In the genomic region with DNA sequence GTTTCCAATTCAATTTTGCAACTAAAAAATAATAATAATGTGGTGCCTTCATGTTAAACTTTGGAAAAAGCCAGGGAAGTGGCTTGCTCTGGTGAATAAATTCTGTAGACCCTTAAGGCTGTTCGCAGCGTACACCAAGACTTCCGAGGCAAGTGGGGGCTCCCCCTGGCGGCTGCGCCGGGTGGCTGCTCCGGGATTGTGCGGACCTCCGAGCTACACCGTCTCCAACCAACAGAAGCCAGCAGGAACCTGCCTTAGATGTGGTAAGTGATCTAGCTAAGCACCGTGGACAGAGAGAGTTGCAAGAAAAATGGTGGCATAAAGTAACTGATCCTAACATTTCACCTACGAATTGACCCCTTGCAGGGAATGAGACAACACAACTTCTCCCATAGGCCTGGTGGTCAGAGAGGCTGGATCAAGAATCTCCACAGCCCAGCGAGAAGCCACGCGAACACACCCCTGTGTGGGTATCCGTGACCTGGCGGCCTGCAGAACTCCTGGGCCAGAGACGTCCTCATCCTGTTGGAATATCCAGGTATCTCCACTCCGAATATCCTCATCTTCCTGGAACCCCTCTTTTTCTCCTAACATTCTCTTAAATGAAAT, we compare ENCODE assay signal across 8 cellular contexts.
DNase-seq lines count a peak whose midpoint lies in the region; ATAC-seq, FAIRE-seq and TF ChIP-seq lines count a peak whose summit lies in the region.

No MANE protein-coding gene starts in this region.

- peaks cover 25% of the 10 kb centered on the region for H3K27me3 Mint-ChIP-seq in activated CD4-positive, alpha-beta memory T cell treated with anti-CD3 and anti-CD28 coated beads for 36 hours
- peaks cover 54% of the 10 kb centered on the region for H3K27me3 Mint-ChIP-seq in mesothelial cell of epicardium (ENCODE audit: low read depth)

- dilution Hi-C loops in endothelial cell of umbilical vein (cut with MboI; ENCODE audit: extremely low pct_ligation_motif_present, low sequenced_read_pairs), result no loop called here

- H3K9me3 ChIP-seq in endothelial cell of umbilical vein (replicated peaks; ENCODE audit: control insufficient read depth, insufficient read depth, low read length), result no peaks in the 10 kb centered on the region

- CTCF ChIA-PET in activated CD4-positive, alpha-beta memory T cell treated with anti-CD3 and anti-CD28 coated beads for 36 hours (lab: Charles Lee), result interaction anchor here (0.9 to 3.1 kb wide), 5 partner anchors 8 to 213 kb away, joined by 3 to 25 read pairs (median 3); no protein-coding TSS in a partner anchor
- CTCF ChIA-PET in endothelial cell of umbilical vein (lab: Charles Lee), result interaction anchor here (0.6 to 3.9 kb wide), 7 partner anchors 8 to 658 kb away, joined by 3 to 35 read pairs (median 6); no protein-coding TSS in a partner anchor

- no peak overlapping the region for H3K9ac ChIP-seq in endothelial cell of umbilical vein (replicated peaks; ENCODE audit: extremely low read depth, insufficient read depth, low read length)

- H3K36me3 Mint-ChIP-seq in activated CD4-positive, alpha-beta memory T cell treated with anti-CD3 and anti-CD28 coated beads for 36 hours, result no peaks in the 10 kb centered on the region
- H3K36me3 Mint-ChIP-seq in mesothelial cell of epicardium, result no peaks in the 10 kb centered on the region

- POLR2A ChIA-PET in activated CD4-positive, alpha-beta memory T cell treated with anti-CD3 and anti-CD28 coated beads for 36 hours (lab: Charles Lee), result no interaction called here
- POLR2A ChIA-PET in endothelial cell of umbilical vein (lab: Charles Lee), result no interaction called here

- TF ChIP-seq CTCF in endothelial cell of umbilical vein (IDR thresholded peaks at IDR 0.05; ENCODE audit: extremely low read depth in 1 of 2, insufficient read depth in 1 of 2, low read depth in 1 of 2, low read length in 2 of 2), result peak; percentile 75 to 93
- peak; percentile 94 for TF ChIP-seq CTCF in mesothelial cell of epicardium (IDR thresholded peaks at IDR 0.05; ENCODE audit: unreplicated experiment)

- H3K27ac Mint-ChIP-seq in activated CD4-positive, alpha-beta memory T cell treated with anti-CD3 and anti-CD28 coated beads for 36 hours, result no peak overlapping the region
- H3K27ac Mint-ChIP-seq in mesothelial cell of epicardium, result no peak overlapping the region

- BruUV-seq in endothelial cell of umbilical vein (replicated peaks; lab: Mats Ljungman, UMichigan), result no TSS peak

- H3K4me2 ChIP-seq in endothelial cell of umbilical vein (ENCODE audit: insufficient read depth, low read length), result peak overlapping the region; percentile 17

- peak; percentile 55 for FAIRE-seq in endothelial cell of umbilical vein (lab: Jason Lieb, UNC)

- H3K9me3 Mint-ChIP-seq in activated CD4-positive, alpha-beta memory T cell treated with anti-CD3 and anti-CD28 coated beads for 36 hours, result peaks cover 17% of the 10 kb centered on the region
- H3K9me3 Mint-ChIP-seq in mesothelial cell of epicardium, result peaks cover 27% of the 10 kb centered on the region

- no peaks in the 10 kb centered on the region for H3K36me3 ChIP-seq in endothelial cell of umbilical vein (ENCODE audit: control insufficient read depth in 2 of 2, extremely low read depth in 1 of 2, insufficient read depth in 2 of 2, low read length in 2 of 2)

- peaks cover 0 to 2% of the 10 kb centered on the region in 2 experiments for H3K27me3 ChIP-seq in endothelial cell of umbilical vein (ENCODE audit: control insufficient read depth in 2 of 2, insufficient read depth in 2 of 2, low read length in 2 of 2)

- peaks cover 3% of the 10 kb centered on the region for H3K4me1 Mint-ChIP-seq in activated CD4-positive, alpha-beta memory T cell treated with anti-CD3 and anti-CD28 coated beads for 36 hours (ENCODE audit: low read depth)
- H3K4me1 Mint-ChIP-seq in mesothelial cell of epicardium, result no peaks in the 10 kb centered on the region

- no peaks in the 10 kb centered on the region for H4K20me1 ChIP-seq in endothelial cell of umbilical vein (replicated peaks; ENCODE audit: control insufficient read depth, extremely low read depth, insufficient read depth, low read length)

- H3K9me1 ChIP-seq in endothelial cell of umbilical vein (replicated peaks; ENCODE audit: control insufficient read depth, extremely low read depth, insufficient read depth, low read length), result no peaks in the 10 kb centered on the region

- H3K4me3 ChIP-seq in endothelial cell of umbilical vein (replicated peaks in 1 of 3; ENCODE audit: insufficient read depth in 1 of 3, low read depth in 1 of 3, low read length in 3 of 3), result no peak overlapping the region

- no peaks in the 10 kb centered on the region for H3K4me1 ChIP-seq in endothelial cell of umbilical vein (ENCODE audit: control insufficient read depth, extremely low read depth, insufficient read depth, low read length)

- intact Hi-C loops in activated CD4-positive, alpha-beta memory T cell treated with anti-CD3 and anti-CD28 coated beads for 36 hours (cut with micrococcal nuclease), result loop anchor here (2.0 kb wide), 1 partner anchor 213 kb away; no protein-coding TSS in a partner anchor
- intact Hi-C loops in endothelial cell of umbilical vein (cut with micrococcal nuclease), result loop anchor here (1.0 kb wide), 1 partner anchor 213 kb away; no protein-coding TSS in a partner anchor

- peak; percentile 58 for DNase-seq in Daoy (ENCODE audit: low read depth)
- peak; percentile 20 for DNase-seq in M059J (ENCODE audit: low read depth)
- peak; percentile 65 for DNase-seq in activated CD4-positive, alpha-beta memory T cell treated with anti-CD3 and anti-CD28 coated beads for 36 hours
- peak; percentile 42 for DNase-seq in endothelial cell of umbilical vein (ENCODE audit: low read depth, low spot score)
- peak; percentile 70 to 93 for DNase-seq in mesothelial cell of epicardium (ENCODE audit: low spot score in 2 of 2, unreplicated experiment in 2 of 2)
- peak; percentile 44 to 61 for DNase-seq in stimulated activated CD8-positive, alpha-beta memory T cell treated with anti-CD3 and anti-CD28 coated beads, Interleukin-2, amount 100 ng/mL, for 48 hours (ENCODE audit: low read depth in 2 of 2)
- DNase-seq in amniotic stem cell (lab: John Stamatoyannopoulos, UW), result no peak

- no peaks in the 10 kb centered on the region for H3K79me2 ChIP-seq in endothelial cell of umbilical vein (ENCODE audit: control insufficient read depth, insufficient read depth, low read length)

- H2AFZ ChIP-seq in endothelial cell of umbilical vein (ENCODE audit: low read depth, low read length), result no peak overlapping the region

- peak; percentile 87 for ATAC-seq in GM21737 (IDR thresholded peaks at IDR 0.05; ENCODE audit: unreplicated experiment)

- no peak overlapping the region for H3K4me3 Mint-ChIP-seq in activated CD4-positive, alpha-beta memory T cell treated with anti-CD3 and anti-CD28 coated beads for 36 hours
- H3K4me3 Mint-ChIP-seq in mesothelial cell of epicardium, result peak overlapping the region; percentile 72

- no peak for TF ChIP-seq POLR2A in endothelial cell of umbilical vein (IDR thresholded peaks at IDR 0.05; ENCODE audit: low read depth, low read length)

- H3K27ac ChIP-seq in endothelial cell of umbilical vein (ENCODE audit: insufficient read depth, low read depth, low read length), result no peak overlapping the region

TF ChIP-seq in endothelial cell of umbilical vein, 7 proteins besides CTCF, POLR2A, EP300 and RAD21:
- TF ChIP-seq GATA2 (IDR thresholded peaks at IDR 0.05; ENCODE audit: insufficient read depth, insufficient read length, low read depth, low read length) (no peak), EZH2 (IDR thresholded peaks at IDR 0.05; ENCODE audit: borderline replicate concordance, low read depth, low read length, severe bottlenecking) (no peak), POLR2AphosphoS5 (IDR thresholded peaks at IDR 0.05; ENCODE audit: insufficient read depth, low read depth, low read length) (no peak), FOS (IDR thresholded peaks at IDR 0.05; ENCODE audit: borderline replicate concordance, insufficient read depth, low read length) (no peak), MYC (IDR thresholded peaks at IDR 0.05; ENCODE audit: low read depth, low read length) (no peak), JUN (IDR thresholded peaks at IDR 0.05; ENCODE audit: borderline replicate concordance, insufficient read depth, insufficient read length, low read depth) (no peak)
- TF ChIP-seq, protein P1, sequence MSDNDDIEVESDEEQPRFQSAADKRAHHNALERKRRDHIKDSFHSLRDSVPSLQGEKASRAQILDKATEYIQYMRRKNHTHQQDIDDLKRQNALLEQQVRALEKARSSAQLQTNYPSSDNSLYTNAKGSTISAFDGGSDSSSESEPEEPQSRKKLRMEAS (IDR thresholded peaks at IDR 0.05; ENCODE audit: insufficient read depth, insufficient read length), result no peak
